Comparison of ENCODE assay signal across 23 cellular contexts in the genomic region with DNA sequence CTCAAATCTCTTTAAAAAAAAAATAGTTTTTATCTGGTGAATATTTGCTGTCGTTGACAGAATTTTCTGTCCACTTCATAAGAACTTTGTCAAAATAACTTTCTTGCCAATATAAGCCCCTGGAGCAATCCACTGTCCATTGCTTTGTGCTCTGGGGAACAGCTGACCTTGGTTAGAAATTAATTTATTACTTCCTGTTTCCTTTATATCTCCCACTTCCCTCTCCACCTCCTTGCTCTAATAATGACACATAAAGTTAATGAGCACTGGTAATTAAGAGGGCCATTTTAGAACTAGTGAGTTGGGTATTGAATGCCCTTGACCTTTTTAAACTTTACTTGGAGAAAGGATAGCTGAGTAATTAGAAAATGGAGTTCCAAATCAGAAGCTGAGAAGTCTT.
DNase-seq lines count a peak whose midpoint lies in the region; ATAC-seq, FAIRE-seq and TF ChIP-seq lines count a peak whose summit lies in the region.
"Had no signal": no experiment of that assay in that cellular context is flagged by ENCODE, and none has a peak within 500 bp of the region (broad histone marks: within the 10 kb centered on the region; RNA-seq: fewer than 3 reads in every experiment).

No MANE protein-coding gene starts in this region.

- DNase-seq in NOMO-1 treated with DMSO at 0.1 percent for 48 hours (lab: John Stamatoyannopoulos, UW; ENCODE audit: unreplicated experiment) (peak; percentile 2), NOMO-1 treated with dmso at 0.1 percent for 144 hours (lab: John Stamatoyannopoulos, UW; ENCODE audit: unreplicated experiment) (no peak), nephron progenitor cell (no peak), tibial nerve (ENCODE audit: low spot score in 2 of 2) (no peak), NCI-H526 treated with DMSO at 0.1 percent for 48 hours (lab: John Stamatoyannopoulos, UW) (no peak)
- no peak for DNase-seq in activated CD8-positive, alpha-beta T cell treated with anti-CD3 and anti-CD28 coated beads, Interleukin-2, amount 10 ng/mL, durations not matched to agents 7 days and 5 days
- DNase-seq in effector CD4-positive, alpha-beta T cell = no peak
- DNase-seq: BE2C; CD4-positive, CD25-positive, alpha-beta regulatory T cell; COR-L47; HFFc6; KG1; NCI-H1048; NCI-H1436; NCI-H1930; NCI-H345; NCI-H526; OCI-M1; Right ventricle myocardium superior had no signal

- no peak overlapping the region for H3K4me3 ChIP-seq in tibial nerve
- H3K4me3 ChIP-seq: SK-N-MC had no signal

- no peak for ATAC-seq in activated CD8-positive, alpha-beta T cell treated with anti-CD3 and anti-CD28 coated beads, Interleukin-2, amount 10 ng/mL, durations not matched to agents 7 days and 5 days

- peak; percentile 51 for FAIRE-seq in endometrium (lab: Jason Lieb, UNC)
- FAIRE-seq: GM12891, GM18507 had no signal

- H3K4me3 Mint-ChIP-seq in nephron progenitor cell = no peak overlapping the region
- no peak overlapping the region for H3K4me3 Mint-ChIP-seq in activated CD8-positive, alpha-beta T cell treated with anti-CD3 and anti-CD28 coated beads, Interleukin-2, amount 10 ng/mL, durations not matched to agents 7 days and 5 days
- H3K4me3 Mint-ChIP-seq: CD4-positive, CD25-positive, alpha-beta regulatory T cell; HFFc6 had no signal

- TF ChIP-seq EP300 in tibial nerve (IDR thresholded peaks at IDR 0.05) = no peak

- TF ChIP-seq CTCF in nephron progenitor cell (IDR thresholded peaks at IDR 0.05) (no peak), tibial nerve (IDR thresholded peaks at IDR 0.05) (no peak)

- H3K36me3 ChIP-seq in tibial nerve = no peaks in the 10 kb centered on the region
- H3K36me3 ChIP-seq: BE2C had no signal

- 16 to 19% methylated on average over 1 of the region's 1 CpG for WGBS in tibial nerve, 2 donors

- peaks cover 20% of the 10 kb centered on the region for H3K4me1 Mint-ChIP-seq in nephron progenitor cell
- peaks cover 16% of the 10 kb centered on the region for H3K4me1 Mint-ChIP-seq in activated CD8-positive, alpha-beta T cell treated with anti-CD3 and anti-CD28 coated beads, Interleukin-2, amount 10 ng/mL, durations not matched to agents 7 days and 5 days (ENCODE audit: low read depth)

- CTCF ChIA-PET in activated CD8-positive, alpha-beta T cell treated with anti-CD3 and anti-CD28 coated beads, Interleukin-2, amount 10 ng/mL, durations not matched to agents 7 days and 5 days (lab: Charles Lee) = interaction anchor here (1.3 kb wide), 1 partner anchor 23 kb away, joined by 3 read pairs; no protein-coding TSS in a partner anchor

- peaks cover 0 to 8% (median 0%) of the 10 kb centered on the region in 4 donors for H3K4me1 ChIP-seq in tibial nerve
- H3K4me1 ChIP-seq: BE2C had no signal

- H3K36me3 Mint-ChIP-seq in nephron progenitor cell (ENCODE audit: low read depth) = no peaks in the 10 kb centered on the region
- peaks cover 6% of the 10 kb centered on the region for H3K36me3 Mint-ChIP-seq in activated CD8-positive, alpha-beta T cell treated with anti-CD3 and anti-CD28 coated beads, Interleukin-2, amount 10 ng/mL, durations not matched to agents 7 days and 5 days (ENCODE audit: low read depth)
- H3K36me3 Mint-ChIP-seq: CD4-positive, CD25-positive, alpha-beta regulatory T cell had no signal

- POLR2A ChIA-PET in activated CD8-positive, alpha-beta T cell treated with anti-CD3 and anti-CD28 coated beads, Interleukin-2, amount 10 ng/mL, durations not matched to agents 7 days and 5 days (lab: Charles Lee) = no interaction called here

- no peak overlapping the region for H3K27ac ChIP-seq in tibial nerve
- H3K27ac ChIP-seq: SK-N-MC had no signal

- no peaks in the 10 kb centered on the region for H3K27me3 ChIP-seq in tibial nerve
- H3K27me3 ChIP-seq: BE2C had no signal

- peaks cover 0 to 7% (median 0%) of the 10 kb centered on the region in 4 donors for H3K9me3 ChIP-seq in tibial nerve
- H3K9me3 ChIP-seq: BE2C had no signal

- TF ChIP-seq POLR2A in tibial nerve (IDR thresholded peaks at IDR 0.05) = no peak

- H3K27ac Mint-ChIP-seq in nephron progenitor cell = peak overlapping the region; percentile 8
- no peak overlapping the region for H3K27ac Mint-ChIP-seq in activated CD8-positive, alpha-beta T cell treated with anti-CD3 and anti-CD28 coated beads, Interleukin-2, amount 10 ng/mL, durations not matched to agents 7 days and 5 days
- H3K27ac Mint-ChIP-seq: CD4-positive, CD25-positive, alpha-beta regulatory T cell; HFFc6 had no signal

- H3K9me3 Mint-ChIP-seq in nephron progenitor cell = peaks cover 10% of the 10 kb centered on the region
- peaks cover 4% of the 10 kb centered on the region for H3K9me3 Mint-ChIP-seq in activated CD8-positive, alpha-beta T cell treated with anti-CD3 and anti-CD28 coated beads, Interleukin-2, amount 10 ng/mL, durations not matched to agents 7 days and 5 days (ENCODE audit: insufficient read depth)
- H3K9me3 Mint-ChIP-seq: HFFc6 had no signal

- peaks cover 5% of the 10 kb centered on the region for H3K27me3 Mint-ChIP-seq in nephron progenitor cell (ENCODE audit: low read depth, poor library complexity)
- H3K27me3 Mint-ChIP-seq in activated CD8-positive, alpha-beta T cell treated with anti-CD3 and anti-CD28 coated beads, Interleukin-2, amount 10 ng/mL, durations not matched to agents 7 days and 5 days (ENCODE audit: low read depth) = peaks cover 10% of the 10 kb centered on the region
